In genomic region chr2:120314656-120315366, GRCh38 we compare ENCODE assay signal across 12 cellular contexts. TPM values are rescaled to one million over a fixed set of nuclear protein-coding genes. Genes with fewer than 3 reads are reported as not detected.
DNase-seq lines count a peak whose midpoint lies in the region; ATAC-seq and TF ChIP-seq lines count a peak whose summit lies in the region.
"Had no signal": no experiment of that assay in that cellular context is flagged by ENCODE, and none has a peak within 500 bp of the region (broad histone marks: within the 10 kb centered on the region; RNA-seq: fewer than 3 reads in every experiment).

No MANE protein-coding gene starts in this region.

- POLR2A ChIA-PET in CD8-positive, alpha-beta T cell (lab: Charles Lee) = no interaction called here
- POLR2A ChIA-PET in HEK293 (lab: Yijun Ruan, JAX) = interaction anchor here (1.2 kb wide), 1 partner anchor 302 kb away, joined by 3 read pairs; the partner anchor contains the start of gene EPB41L5

- H3K27me3 ChIP-seq in CD8-positive, alpha-beta T cell (ENCODE audit: insufficient read depth, low read length) = no peaks in the 10 kb centered on the region

- ATAC-seq in CD8-positive, alpha-beta T cell = peak; percentile 71
- no peak for ATAC-seq in natural killer cell treated with Interleukin-12 subunit alpha and Interleukin-12 subunit beta and Interleukin-15 and Interleukin-18, amount 100 ng/mL, for 72 hours
- ATAC-seq: Panc1 had no signal

- intact Hi-C loops in CD8-positive, alpha-beta T cell (cut with DNase I, micrococcal nuclease) = loop anchor here in 1 of 2 experiments (5.0 kb wide), 3 partner anchors 108 to 673 kb away; no protein-coding TSS in a partner anchor

- no peak overlapping the region for H3K27ac ChIP-seq in CD8-positive, alpha-beta T cell (ENCODE audit: low read depth, low read length)
- H3K27ac ChIP-seq in HEK293 (ENCODE audit: extremely low read depth, low read depth, low read length) = no peak overlapping the region

- H3K9me3 ChIP-seq in CD8-positive, alpha-beta T cell (ENCODE audit: low read length) = no peaks in the 10 kb centered on the region
- no peaks in the 10 kb centered on the region for H3K9me3 ChIP-seq in HEK293 (ENCODE audit: control insufficient read depth, insufficient read depth, low read depth, low read length)

- H3K27ac Mint-ChIP-seq in CD8-positive, alpha-beta T cell = peak overlapping the region; percentile 73
- H3K27ac Mint-ChIP-seq in natural killer cell treated with Interleukin-12 subunit alpha and Interleukin-12 subunit beta and Interleukin-15 and Interleukin-18, amount 100 ng/mL, for 72 hours = no peak overlapping the region
- H3K27ac Mint-ChIP-seq: naive B cell had no signal

- no peaks in the 10 kb centered on the region for H3K9me3 Mint-ChIP-seq in CD8-positive, alpha-beta T cell
- H3K9me3 Mint-ChIP-seq in natural killer cell treated with Interleukin-12 subunit alpha and Interleukin-12 subunit beta and Interleukin-15 and Interleukin-18, amount 100 ng/mL, for 72 hours = no peaks in the 10 kb centered on the region
- H3K9me3 Mint-ChIP-seq: IgD-negative memory B cell, naive B cell had no signal

- peaks cover 2% of the 10 kb centered on the region for H3K27me3 Mint-ChIP-seq in CD8-positive, alpha-beta T cell (ENCODE audit: low read depth)
- H3K27me3 Mint-ChIP-seq in natural killer cell treated with Interleukin-12 subunit alpha and Interleukin-12 subunit beta and Interleukin-15 and Interleukin-18, amount 100 ng/mL, for 72 hours = peaks cover 9 to 12% of the 10 kb centered on the region in 2 donors

- H3K4me1 Mint-ChIP-seq in CD8-positive, alpha-beta T cell (ENCODE audit: low read depth) = peaks cover 28% of the 10 kb centered on the region
- peaks cover 0 to 9% of the 10 kb centered on the region in 2 donors for H3K4me1 Mint-ChIP-seq in natural killer cell treated with Interleukin-12 subunit alpha and Interleukin-12 subunit beta and Interleukin-15 and Interleukin-18, amount 100 ng/mL, for 72 hours (ENCODE audit: low read depth in 2 of 2)

- no peaks in the 10 kb centered on the region for H3K36me3 Mint-ChIP-seq in CD8-positive, alpha-beta T cell
- H3K36me3 Mint-ChIP-seq in natural killer cell treated with Interleukin-12 subunit alpha and Interleukin-12 subunit beta and Interleukin-15 and Interleukin-18, amount 100 ng/mL, for 72 hours = no peaks in the 10 kb centered on the region
- H3K36me3 Mint-ChIP-seq: IgD-negative memory B cell, naive B cell had no signal

- no peaks in the 10 kb centered on the region for H3K36me3 ChIP-seq in CD8-positive, alpha-beta T cell (ENCODE audit: insufficient read depth, low read length)
- H3K36me3 ChIP-seq in HEK293 (ENCODE audit: control insufficient read depth in 2 of 2, insufficient read depth in 1 of 2, low read length in 2 of 2) = no peaks in the 10 kb centered on the region

- no peak overlapping the region for H3K4me3 ChIP-seq in CD8-positive, alpha-beta T cell (ENCODE audit: low read depth, low read length)
- H3K4me3 ChIP-seq in HEK293 (ENCODE audit: low read depth, low read length) = no peak overlapping the region

- peaks cover 27% of the 10 kb centered on the region for H3K4me1 ChIP-seq in CD8-positive, alpha-beta T cell (ENCODE audit: insufficient read depth, low read length)
- H3K4me1 ChIP-seq in HEK293 (ENCODE audit: control insufficient read depth, insufficient read depth, low read length) = no peaks in the 10 kb centered on the region

- peak in 4 of 7 experiments; percentile 9 to 61 (median 34) for DNase-seq in CD8-positive, alpha-beta T cell
- peak; percentile 5 for DNase-seq in activated gamma-delta T cell treated with anti-CD3 and anti-CD28 coated beads, Interleukin-2, amount 50 U/mL, for 16 hours (ENCODE audit: low read depth)
- no peak for DNase-seq in natural killer cell treated with Interleukin-12 subunit alpha and Interleukin-12 subunit beta and Interleukin-15 and Interleukin-18, amount 100 ng/mL, for 72 hours (ENCODE audit: low spot score)
- DNase-seq in GM20000 (ENCODE audit: low spot score) (no peak), C1 segment of cervical spinal cord (lab: John Stamatoyannopoulos, UW) (no peak), NCI-H2227 treated with DMSO at 0.1 percent for 48 hours (lab: John Stamatoyannopoulos, UW) (no peak)
- DNase-seq: naive B cell, NCI-H2171 had no signal

- CTCF ChIA-PET in CD8-positive, alpha-beta T cell (lab: Charles Lee) = interaction anchor here (0.7 to 4.3 kb wide), 12 partner anchors 11 to 674 kb away, joined by 3 to 34 read pairs (median 6); no protein-coding TSS in a partner anchor
- CTCF ChIA-PET in HEK293 (lab: Yijun Ruan, JAX) = interaction anchor here (0.6 to 4.9 kb wide), 12 partner anchors 9 to 766 kb away, joined by 3 to 74 read pairs (median 6); no protein-coding TSS in a partner anchor

- H3K4me3 Mint-ChIP-seq in CD8-positive, alpha-beta T cell = peak overlapping the region; percentile 73
- peak overlapping the region; percentile 22 for H3K4me3 Mint-ChIP-seq in natural killer cell treated with Interleukin-12 subunit alpha and Interleukin-12 subunit beta and Interleukin-15 and Interleukin-18, amount 100 ng/mL, for 72 hours

- TF ChIP-seq CTCF in CD8-positive, alpha-beta T cell (IDR thresholded peaks at IDR 0.05) = no peak
- no peak for TF ChIP-seq CTCF in HEK293 (tag by site-specific recombination; IDR thresholded peaks at IDR 0.05)
- TF ChIP-seq CTCF in GM20000 (IDR thresholded peaks at IDR 0.05; ENCODE audit: extremely low read depth, missing control alignments) = no peak

TF ChIP-seq in HEK293, 187 proteins besides CTCF, POLR2A, EP300 and RAD21:
- TF ChIP-seq ZNF2 (tag by site-specific recombination; IDR thresholded peaks at IDR 0.05) = no peak
- TF ChIP-seq ZIC2 (tag by site-specific recombination; IDR thresholded peaks at IDR 0.05) = 0 out of 2 replicates have a peak, but pooled peaks have one; percentile 15

RNA-seq across cellular contexts. Expression of gene INHBB, which starts 31.1 kb away (rescaled TPM):
- not detected for total RNA-seq in CD8-positive, alpha-beta T cell
- not detected for total RNA-seq in natural killer cell treated with Interleukin-12 subunit alpha and Interleukin-12 subunit beta and Interleukin-15 and Interleukin-18, amount 100 ng/mL, for 72 hours
- total RNA-seq: T-helper 2 cell treated with Interferon-gamma antibody and Interleukin-4, amounts not matched to agents 100 ng/mL and 5 ng/mL, for 36 hours had no signal

Comparison
In these comparisons a context has a peak if more than half of its experiments do, and no peak if none do; other contexts are left out.
1. DNase-seq: peak in CD8-positive, alpha-beta T cell (4 of 7) and activated gamma-delta T cell treated with anti-CD3 and anti-CD28 coated beads, Interleukin-2, amount 50 U/mL, for 16 hours (single experiment); none in natural killer cell treated with Interleukin-12 subunit alpha and Interleukin-12 subunit beta and Interleukin-15 and Interleukin-18, amount 100 ng/mL, for 72 hours (single experiment), GM20000 (single experiment), C1 segment of cervical spinal cord (0 of 14) and NCI-H2227 treated with DMSO at 0.1 percent for 48 hours (single experiment).